8 cellular contexts compared by ENCODE assay signal in genomic region chr4:99087887-99088484, GRCh38. TPM values are rescaled to one million over a fixed set of nuclear protein-coding genes. Genes with fewer than 3 reads are reported as not detected.
DNase-seq lines count a peak whose midpoint lies in the region; ATAC-seq and TF ChIP-seq lines count a peak whose summit lies in the region.

No MANE protein-coding gene starts in this region.

- no peak for TF ChIP-seq POLR2A in esophagus squamous epithelium (IDR thresholded peaks at IDR 0.05)
- no peak for TF ChIP-seq POLR2A in upper lobe of left lung (IDR thresholded peaks at IDR 0.05)

- 4 to 14% methylated on average over 12 to 17 of the region's 18 CpGs for WGBS in esophagus squamous epithelium, 2 donors
- 6 to 14% methylated on average over 15 to 18 of the region's 18 CpGs for WGBS in upper lobe of left lung, 2 donors

- peaks cover 44% of the 10 kb centered on the region for H3K4me1 Mint-ChIP-seq in activated naive CD4-positive, alpha-beta T cell treated with anti-CD3 and anti-CD28 coated beads, Interleukin-2, amount 10 ng/mL, durations not matched to agents 7 days and 5 days
- peaks cover 48% of the 10 kb centered on the region for H3K4me1 Mint-ChIP-seq in activated CD4-positive, alpha-beta T cell treated with anti-CD3 and anti-CD28 coated beads, Interleukin-2, amount 10 ng/mL, durations not matched to agents 7 days and 5 days

- H3K4me3 ChIP-seq in esophagus squamous epithelium (peak overlapping the region; percentile 52 to 88 (median 80)), mucosa of stomach (ENCODE audit: low read length) (peak overlapping the region; percentile 42), upper lobe of left lung (peak overlapping the region; percentile 78 to 91 (median 84))

- no peaks in the 10 kb centered on the region for H3K27me3 Mint-ChIP-seq in activated naive CD4-positive, alpha-beta T cell treated with anti-CD3 and anti-CD28 coated beads, Interleukin-2, amount 10 ng/mL, durations not matched to agents 7 days and 5 days
- H3K27me3 Mint-ChIP-seq in activated CD4-positive, alpha-beta T cell treated with anti-CD3 and anti-CD28 coated beads, Interleukin-2, amount 10 ng/mL, durations not matched to agents 7 days and 5 days, result no peaks in the 10 kb centered on the region

- no peaks in the 10 kb centered on the region for H3K27me3 ChIP-seq in esophagus squamous epithelium
- no peaks in the 10 kb centered on the region for H3K27me3 ChIP-seq in mucosa of stomach (ENCODE audit: control insufficient read depth, insufficient read depth, low read length)
- H3K27me3 ChIP-seq in upper lobe of left lung, result no peaks in the 10 kb centered on the region

- TF ChIP-seq CTCF in esophagus squamous epithelium (IDR thresholded peaks at IDR 0.05) (no peak), upper lobe of left lung (IDR thresholded peaks at IDR 0.05) (no peak)

- H3K27ac ChIP-seq in esophagus squamous epithelium (peak overlapping the region; percentile 90 to 98 (median 95)), upper lobe of left lung (peak overlapping the region; percentile 95 to 97 (median 96))

- DNase-seq in activated naive CD4-positive, alpha-beta T cell treated with anti-CD3 and anti-CD28 coated beads, Interleukin-2, amount 10 ng/mL, durations not matched to agents 7 days and 5 days, result no peak
- no peak for DNase-seq in activated naive CD4-positive, alpha-beta T cell treated with anti-CD3 and anti-CD28 coated beads, Interleukin-2, amount 50 U/mL, for 16 hours
- DNase-seq in HCEC 1CT, result peak; percentile 66
- peak; percentile 41 for DNase-seq in LoVo (ENCODE audit: low spot score)
- peak; percentile 11 for DNase-seq in activated CD4-positive, alpha-beta T cell treated with anti-CD3 and anti-CD28 coated beads, Interleukin-2, amount 10 ng/mL, durations not matched to agents 7 days and 5 days
- DNase-seq in esophagus squamous epithelium (lab: John Stamatoyannopoulos, UW), result no peak
- peak in 1 of 2 donors; percentile 85 for DNase-seq in upper lobe of left lung

- H3K4me1 ChIP-seq in esophagus squamous epithelium (peaks cover 4 to 85% (median 22%) of the 10 kb centered on the region in 3 donors), mucosa of stomach (ENCODE audit: control insufficient read depth, insufficient read depth, low read length) (peaks cover 6% of the 10 kb centered on the region), upper lobe of left lung (peaks cover 15 to 42% (median 27%) of the 10 kb centered on the region in 4 donors)

- H3K9me3 Mint-ChIP-seq in activated naive CD4-positive, alpha-beta T cell treated with anti-CD3 and anti-CD28 coated beads, Interleukin-2, amount 10 ng/mL, durations not matched to agents 7 days and 5 days, result no peaks in the 10 kb centered on the region
- H3K9me3 Mint-ChIP-seq in activated CD4-positive, alpha-beta T cell treated with anti-CD3 and anti-CD28 coated beads, Interleukin-2, amount 10 ng/mL, durations not matched to agents 7 days and 5 days, result no peaks in the 10 kb centered on the region

- CTCF ChIA-PET in activated naive CD4-positive, alpha-beta T cell treated with anti-CD3 and anti-CD28 coated beads, Interleukin-2, amount 10 ng/mL, durations not matched to agents 7 days and 5 days (lab: Charles Lee), result interaction anchor here (2.0 kb wide), 1 partner anchor 92 kb away, joined by 13 read pairs; the partner anchor contains the start of gene METAP1
- CTCF ChIA-PET in activated CD4-positive, alpha-beta T cell treated with anti-CD3 and anti-CD28 coated beads, Interleukin-2, amount 10 ng/mL, durations not matched to agents 7 days and 5 days (lab: Charles Lee), result interaction anchor here (1.0 to 1.4 kb wide), 2 partner anchors 31 to 93 kb away, joined by 3 to 4 read pairs; partner anchors contain the start of gene METAP1

- peak overlapping the region; percentile 96 for H3K27ac Mint-ChIP-seq in activated naive CD4-positive, alpha-beta T cell treated with anti-CD3 and anti-CD28 coated beads, Interleukin-2, amount 10 ng/mL, durations not matched to agents 7 days and 5 days
- peak overlapping the region; percentile 98 for H3K27ac Mint-ChIP-seq in activated CD4-positive, alpha-beta T cell treated with anti-CD3 and anti-CD28 coated beads, Interleukin-2, amount 10 ng/mL, durations not matched to agents 7 days and 5 days

- H3K4me3 Mint-ChIP-seq in activated naive CD4-positive, alpha-beta T cell treated with anti-CD3 and anti-CD28 coated beads, Interleukin-2, amount 10 ng/mL, durations not matched to agents 7 days and 5 days, result peak overlapping the region; percentile 92
- peak overlapping the region; percentile 83 for H3K4me3 Mint-ChIP-seq in activated CD4-positive, alpha-beta T cell treated with anti-CD3 and anti-CD28 coated beads, Interleukin-2, amount 10 ng/mL, durations not matched to agents 7 days and 5 days

- ATAC-seq in upper lobe of left lung (ENCODE audit: low FRiP score in 2 of 2), result peak; percentile 81 to 83

- intact Hi-C loops in esophagus squamous epithelium (cut with DNase I), result no loop called here

- H3K9ac ChIP-seq in mucosa of stomach (ENCODE audit: low read length), result peak overlapping the region; percentile 72

- H3K9me3 ChIP-seq in esophagus squamous epithelium (no peaks in the 10 kb centered on the region), mucosa of stomach (ENCODE audit: control insufficient read depth, low read length) (no peaks in the 10 kb centered on the region), upper lobe of left lung (no peaks in the 10 kb centered on the region)

- POLR2A ChIA-PET in activated CD4-positive, alpha-beta T cell treated with anti-CD3 and anti-CD28 coated beads, Interleukin-2, amount 10 ng/mL, durations not matched to agents 7 days and 5 days (lab: Charles Lee), result interaction anchor here (0.7 kb wide), 1 partner anchor 827 kb away, joined by 3 read pairs; the partner anchor contains the start of gene RAP1GDS1

- H3K36me3 ChIP-seq in esophagus squamous epithelium, result peaks cover 8 to 28% (median 9%) of the 10 kb centered on the region in 3 donors
- H3K36me3 ChIP-seq in mucosa of stomach (ENCODE audit: control insufficient read depth, insufficient read depth, low read length), result peaks cover 7% of the 10 kb centered on the region
- peaks cover under 1 to 20% (median 14%) of the 10 kb centered on the region in 4 donors for H3K36me3 ChIP-seq in upper lobe of left lung

- peaks cover 29% of the 10 kb centered on the region for H3K36me3 Mint-ChIP-seq in activated naive CD4-positive, alpha-beta T cell treated with anti-CD3 and anti-CD28 coated beads, Interleukin-2, amount 10 ng/mL, durations not matched to agents 7 days and 5 days
- peaks cover 41% of the 10 kb centered on the region for H3K36me3 Mint-ChIP-seq in activated CD4-positive, alpha-beta T cell treated with anti-CD3 and anti-CD28 coated beads, Interleukin-2, amount 10 ng/mL, durations not matched to agents 7 days and 5 days (ENCODE audit: low read depth)

- TF ChIP-seq EP300 in upper lobe of left lung (IDR thresholded peaks at IDR 0.05), result no peak

RNA-seq across cellular contexts. Expression of gene ADH5, which starts 0.6 kb away (rescaled TPM):
- 100 to 1,000 TPM; 105 to 120 TPM for total RNA-seq in activated CD4-positive, alpha-beta T cell treated with anti-CD3 and anti-CD28 coated beads, Interleukin-2, amount 10 ng/mL, durations not matched to agents 7 days and 5 days
- total RNA-seq in esophagus squamous epithelium (100 to 1,000 TPM in 2 of 4 donors, 10 to 100 TPM in 2; 24.8 to 183 (median 110) TPM), upper lobe of left lung (100 to 1,000 TPM in 3 of 6 donors, 10 to 100 TPM in 3; 46.1 to 188 (median 97.6) TPM)

RNA-seq across cellular contexts. Expression of gene ADH4, which starts 56.1 kb away (rescaled TPM):
- total RNA-seq in activated CD4-positive, alpha-beta T cell treated with anti-CD3 and anti-CD28 coated beads, Interleukin-2, amount 10 ng/mL, durations not matched to agents 7 days and 5 days, result not detected
- 1 to 10 TPM in 2 of 4 donors, not detected in 2; 1.9 to 6.2 TPM for total RNA-seq in esophagus squamous epithelium
- total RNA-seq in upper lobe of left lung, result under 1 TPM in 3 of 6 donors, not detected in 3; 0.22 to 0.67 (median 0.31) TPM

Comparison
In these comparisons a context has a peak if more than half of its experiments do, and no peak if none do; other contexts are left out.
1. DNase-seq: peak in HCEC 1CT (single experiment), LoVo (single experiment) and activated CD4-positive, alpha-beta T cell treated with anti-CD3 and anti-CD28 coated beads, Interleukin-2, amount 10 ng/mL, durations not matched to agents 7 days and 5 days (single experiment); none in activated naive CD4-positive, alpha-beta T cell treated with anti-CD3 and anti-CD28 coated beads, Interleukin-2, amount 10 ng/mL, durations not matched to agents 7 days and 5 days (single experiment), activated naive CD4-positive, alpha-beta T cell treated with anti-CD3 and anti-CD28 coated beads, Interleukin-2, amount 50 U/mL, for 16 hours (single experiment) and esophagus squamous epithelium (single experiment).
2. Peak in every context shown above with its lines, with median percentiles within 50 percentile points of each other: H3K4me3 ChIP-seq.